8 cellular contexts compared by ENCODE assay signal in the genomic region with DNA sequence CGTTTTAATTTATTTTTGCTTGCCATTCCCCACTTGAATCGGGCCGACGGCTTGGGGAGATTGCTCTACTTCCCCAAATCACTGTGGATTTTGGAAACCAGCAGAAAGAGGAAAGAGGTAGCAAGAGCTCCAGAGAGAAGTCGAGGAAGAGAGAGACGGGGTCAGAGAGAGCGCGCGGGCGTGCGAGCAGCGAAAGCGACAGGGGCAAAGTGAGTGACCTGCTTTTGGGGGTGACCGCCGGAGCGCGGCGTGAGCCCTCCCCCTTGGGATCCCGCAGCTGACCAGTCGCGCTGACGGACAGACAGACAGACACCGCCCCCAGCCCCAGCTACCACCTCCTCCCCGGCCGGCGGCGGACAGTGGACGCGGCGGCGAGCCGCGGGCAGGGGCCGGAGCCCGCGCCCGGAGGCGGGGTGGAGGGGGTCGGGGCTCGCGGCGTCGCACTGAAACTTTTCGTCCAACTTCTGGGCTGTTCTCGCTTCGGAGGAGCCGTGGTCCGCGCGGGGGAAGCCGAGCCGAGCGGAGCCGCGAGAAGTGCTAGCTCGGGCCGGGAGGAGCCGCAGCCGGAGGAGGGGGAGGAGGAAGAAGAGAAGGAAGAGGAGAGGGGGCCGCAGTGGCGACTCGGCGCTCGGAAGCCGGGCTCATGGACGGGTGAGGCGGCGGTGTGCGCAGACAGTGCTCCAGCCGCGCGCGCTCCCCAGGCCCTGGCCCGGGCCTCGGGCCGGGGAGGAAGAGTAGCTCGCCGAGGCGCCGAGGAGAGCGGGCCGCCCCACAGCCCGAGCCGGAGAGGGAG. TPM values are rescaled to one million over a fixed set of nuclear protein-coding genes. Genes with fewer than 3 reads are reported as not detected.
A peak's percentile ranks its signal among the peaks of the same experiment; 100 is the strongest.
DNase-seq lines count a peak whose midpoint lies in the region; ATAC-seq, FAIRE-seq and TF ChIP-seq lines count a peak whose summit lies in the region.

No MANE protein-coding gene starts in this region.

- no peaks in the 10 kb centered on the region for H3K9me3 Mint-ChIP-seq in T-helper 2 cell treated with Interferon-gamma antibody and Interleukin-4, amounts not matched to agents 5 μg/mL and 100 μg/mL, for 36 hours

- FAIRE-seq in bronchial epithelial cell (lab: Jason Lieb, UNC), result no peak

- in situ Hi-C loops in G401 (cut with HindIII; ENCODE audit: low sequenced_read_pairs), result no loop called here

- no peaks in the 10 kb centered on the region for H3K27me3 ChIP-seq in bronchial epithelial cell (ENCODE audit: control insufficient read depth, insufficient read depth, low read length)

- H3K27ac ChIP-seq in skin epidermis, result peak overlapping the region; percentile 72 to 96 (median 88)

- peaks cover 4% of the 10 kb centered on the region for H3K36me3 Mint-ChIP-seq in T-helper 2 cell treated with Interferon-gamma antibody and Interleukin-4, amounts not matched to agents 5 μg/mL and 100 μg/mL, for 36 hours (ENCODE audit: low read depth)

- no peak for TF ChIP-seq CTCF in bronchial epithelial cell (IDR thresholded peaks at IDR 0.05; ENCODE audit: insufficient read depth, low read length, severe bottlenecking)

- H3K27me3 Mint-ChIP-seq in T-helper 2 cell treated with Interferon-gamma antibody and Interleukin-4, amounts not matched to agents 5 μg/mL and 100 μg/mL, for 36 hours (ENCODE audit: low read depth), result no peaks in the 10 kb centered on the region

- H3K4me3 Mint-ChIP-seq in T-helper 2 cell treated with Interferon-gamma antibody and Interleukin-4, amounts not matched to agents 5 μg/mL and 100 μg/mL, for 36 hours, result peak overlapping the region; percentile 95

- DNase-seq in G401 (ENCODE audit: low spot score), result peak; percentile 43
- DNase-seq in Jurkat, Clone E6-1 (ENCODE audit: low read depth, low spot score), result peak; percentile 10
- DNase-seq in T-helper 2 cell treated with Interferon-gamma antibody and Interleukin-4, amounts not matched to agents 5 μg/mL and 100 μg/mL, for 36 hours (ENCODE audit: low spot score), result peak; percentile 41
- DNase-seq in bronchial epithelial cell (ENCODE audit: low read depth), result peak; percentile 33
- peak; percentile 62 for DNase-seq in iPS-NIHi7 (ENCODE audit: extremely low spot score)
- DNase-seq in GM19238 (ENCODE audit: insufficient read length, low spot score), result no peak

- H3K4me1 Mint-ChIP-seq in T-helper 2 cell treated with Interferon-gamma antibody and Interleukin-4, amounts not matched to agents 5 μg/mL and 100 μg/mL, for 36 hours (ENCODE audit: low read depth), result peaks cover 29% of the 10 kb centered on the region

- H3K4me3 ChIP-seq in Jurkat, Clone E6-1 (ENCODE audit: low read length), result peak overlapping the region; percentile 63
- peak overlapping the region; percentile 94 for H3K4me3 ChIP-seq in bronchial epithelial cell (ENCODE audit: low read depth, low read length)
- peak overlapping the region; percentile 55 to 88 (median 61) for H3K4me3 ChIP-seq in skin epidermis

- H3K36me3 ChIP-seq in bronchial epithelial cell (ENCODE audit: control insufficient read depth, insufficient read depth, low read length), result peaks cover 26% of the 10 kb centered on the region

- ATAC-seq in GM18519 (IDR thresholded peaks at IDR 0.05; ENCODE audit: low FRiP score, unreplicated experiment), result no peak

- peak overlapping the region; percentile 85 for H3K27ac Mint-ChIP-seq in T-helper 2 cell treated with Interferon-gamma antibody and Interleukin-4, amounts not matched to agents 5 μg/mL and 100 μg/mL, for 36 hours

RNA-seq across cellular contexts. Expression of a gene that starts 0.6 kb away (rescaled TPM):
- total RNA-seq in G401 (2014; rRNA removed; shearing (Covaris generic)), result 20.4 and 32.7 TPM in 2 replicates
- 8.8 TPM for polyA plus RNA-seq in Jurkat, Clone E6-1 (2012; ENCODE audit: insufficient read depth, insufficient read length)
- total RNA-seq in bronchial epithelial cell, result 391 and 496 TPM in 2 replicates

Comparison
In these comparisons a context has a peak if more than half of its experiments do, and no peak if none do; other contexts are left out.
1. RNA of a gene that starts 0.6 kb away (total RNA-seq): 391 to 496 TPM in bronchial epithelial cell; 20.4 to 32.7 TPM in G401; every median in the first group is over 10 times any median in the second.
2. Peak in every context shown above with its lines, with median percentiles within 50 percentile points of each other: H3K4me3 ChIP-seq.